Comparison of ENCODE assay signal across 32 cellular contexts in the genomic region with DNA sequence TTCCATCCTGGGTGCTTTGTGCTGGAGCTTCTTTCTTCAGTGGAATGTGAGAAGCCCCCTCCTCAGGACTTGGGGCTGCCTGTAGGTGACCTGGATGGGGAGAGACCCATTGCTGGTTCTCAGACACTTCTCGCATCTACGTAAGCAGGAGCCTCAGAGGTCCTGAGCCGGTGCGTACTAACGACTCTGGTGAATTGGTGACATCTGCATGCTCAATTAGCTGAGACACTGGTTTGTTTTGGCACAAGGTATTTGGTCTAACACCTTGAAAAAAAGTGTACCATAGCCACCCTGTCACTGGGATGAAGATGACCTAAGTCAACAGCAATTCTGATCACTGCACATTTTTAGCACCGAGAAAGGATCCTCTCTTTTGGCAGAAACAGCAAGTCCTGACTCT. TPM values are rescaled to one million over a fixed set of nuclear protein-coding genes. Genes with fewer than 3 reads are reported as not detected.
"Had no signal": no experiment of that assay in that cellular context is flagged by ENCODE, and none has a peak within 500 bp of the region (broad histone marks: within the 10 kb centered on the region; RNA-seq: fewer than 3 reads in every experiment).

No MANE protein-coding gene starts in this region.

- H3K4me3 ChIP-seq: adrenal gland, body of pancreas, breast epithelium, cardiac muscle cell had no signal

- H3K9me3 ChIP-seq: adrenal gland, body of pancreas, breast epithelium had no signal

- H3K27me3 ChIP-seq: adrenal gland, body of pancreas, brain microvascular endothelial cell, breast epithelium, cardiac muscle cell had no signal

- DNase-seq: activated B cell treated with CpG ODN at 0.5 μM for 24 hours; activated CD4-positive, alpha-beta memory T cell treated with anti-CD3 and anti-CD28 coated beads for 36 hours; activated CD4-positive, alpha-beta T cell treated with anti-CD3 and anti-CD28 coated beads for 4 hours; activated CD4-positive, alpha-beta T cell treated with anti-CD3 and anti-CD28 coated beads, Interleukin-2, amount 10 ng/mL, durations not matched to agents 24 days and 14 days; activated CD4-positive, alpha-beta T cell treated with anti-CD3 and anti-CD28 coated beads, Interleukin-2, amount 50 U/mL, for 1 hour; activated CD4-positive, alpha-beta T cell treated with anti-CD3 and anti-CD28 coated beads, Interleukin-2, amount 50 U/mL, for 4 hours; activated CD4-positive, CD25-positive, alpha-beta regulatory T cell treated with anti-CD3 and anti-CD28 coated beads, Interleukin-2, amount 50 U/mL, for 72 hours; activated CD8-positive, alpha-beta memory T cell treated with anti-CD3 and anti-CD28 coated beads, Interleukin-2, amount 50 U/mL, for 4 hours; activated CD8-positive, alpha-beta T cell treated with anti-CD3 and anti-CD28 coated beads for 36 hours; activated effector memory CD4-positive, alpha-beta T cell treated with anti-CD3 and anti-CD28 coated beads, Interleukin-2, amount 50 U/mL, for 16 hours; activated gamma-delta T cell treated with Interleukin-2 at 50 U/mL for 16 hours; activated naive CD4-positive, alpha-beta T cell; activated naive CD4-positive, alpha-beta T cell treated with anti-CD3 and anti-CD28 coated beads for 36 hours; activated naive CD4-positive, alpha-beta T cell treated with anti-CD3 and anti-CD28 coated beads, Interleukin-2, amount 50 U/mL, for 16 hours; activated naive CD8-positive, alpha-beta T cell treated with anti-CD3 and anti-CD28 coated beads for 36 hours; activated T-cell treated with anti-CD3 and anti-CD28 coated beads for 4 hours; activated T-cell treated with anti-CD3 and anti-CD28 coated beads, Interleukin-2, amount 50 U/mL, for 1 hour; activated T-cell treated with anti-CD3 and anti-CD28 coated beads, Interleukin-2, amount 50 U/mL, for 4 hours; activated T-cell treated with anti-CD3 and anti-CD28 coated beads, Interleukin-2, amount 50 U/mL, for 72 hours; adrenal gland; amniotic stem cell; aorta; body of pancreas; brain microvascular endothelial cell; caudate nucleus; cerebellar nuclear complex; T-helper 1 cell; T-helper 2 cell; T-helper 9 cell had no signal

- H3K36me3 ChIP-seq: adrenal gland, brain microvascular endothelial cell, breast epithelium, cardiac muscle cell had no signal

- H3K4me1 ChIP-seq: adrenal gland, body of pancreas, breast epithelium had no signal

- H3K27ac ChIP-seq: adrenal gland, body of pancreas, brain microvascular endothelial cell, breast epithelium, cardiac muscle cell, VCaP had no signal

RNA-seq across cellular contexts. Expression of gene LRRC30, which starts 57.7 kb away (rescaled TPM):
- polyA plus RNA-seq: adrenal gland, aorta, cardiac muscle cell had no signal
